8 cellular contexts compared by ENCODE assay signal in genomic region chr19:2739602-2740313, GRCh38. TPM values are rescaled to one million over a fixed set of nuclear protein-coding genes. Genes with fewer than 3 reads are reported as not detected.
DNase-seq lines count a peak whose midpoint lies in the region; ATAC-seq, FAIRE-seq and TF ChIP-seq lines count a peak whose summit lies in the region.

SLC39A3 (minus strand) TSS chr19:2740017; CDS start chr19:2737257, 2,760 bp downstream.

- no peaks in the 10 kb centered on the region for H4K20me1 ChIP-seq in mammary epithelial cell (ENCODE audit: insufficient read depth, low read length)

- no peak for FAIRE-seq in small intestine (lab: Jason Lieb, UNC)

- intact Hi-C loops in mammary epithelial cell (cut with micrococcal nuclease): no loop called here

- H2AFZ ChIP-seq in mammary epithelial cell (ENCODE audit: low read depth, low read length): peak within 1 kb of the TSS; percentile 87

- H3K79me2 ChIP-seq in mammary epithelial cell (ENCODE audit: insufficient read depth, low read length): peaks cover 13% of the 10 kb centered on the region

- H3K4me3 ChIP-seq in AG04450 (ENCODE audit: low read depth, low read length): peak within 1 kb of the TSS; percentile 97
- H3K4me3 ChIP-seq in WI38 (ENCODE audit: low read depth, low read length): peak within 1 kb of the TSS; percentile 69
- H3K4me3 ChIP-seq in mammary epithelial cell (replicated peaks in 1 of 3; ENCODE audit: insufficient read depth in 1 of 3, low read depth in 2 of 3, low read length in 3 of 3): peak within 1 kb of the TSS; percentile 88 to 92 (median 92)
- peak within 1 kb of the TSS; percentile 70 to 79 for H3K4me3 ChIP-seq in small intestine (ENCODE audit: low read depth in 1 of 2, low read length in 2 of 2)

- peak within 1 kb of the TSS; percentile 33 for H3K9ac ChIP-seq in mammary epithelial cell (ENCODE audit: insufficient read depth, low read length)

- BruUV-seq in mammary epithelial cell (replicated peaks; lab: Mats Ljungman, UMichigan): no TSS peak

- ATAC-seq in GM18909 (IDR thresholded peaks at IDR 0.05; ENCODE audit: poor library complexity, unreplicated experiment): peak; percentile 94
- peak; percentile 91 for ATAC-seq in HG03159 (IDR thresholded peaks at IDR 0.05; ENCODE audit: unreplicated experiment)

- peak within 1 kb of the TSS; percentile 79 for H3K4me2 ChIP-seq in mammary epithelial cell (ENCODE audit: insufficient read depth, low read depth, low read length)

- H3K27me3 ChIP-seq in AG04450 (ENCODE audit: control insufficient read depth, insufficient read depth, low read length) (no peaks in the 10 kb centered on the region), mammary epithelial cell (ENCODE audit: insufficient read depth, low read length) (no peaks in the 10 kb centered on the region), small intestine (ENCODE audit: control insufficient read depth in 2 of 2, insufficient read depth in 2 of 2, low read length in 2 of 2) (no peaks in the 10 kb centered on the region)

- dilution Hi-C loops in mammary epithelial cell (cut with HindIII; ENCODE audit: low sequenced_read_pairs): loop anchor here (5.0 to 10.0 kb wide), 5 partner anchors 53 to 745 kb away; no protein-coding TSS in a partner anchor

- WGBS in mammary epithelial cell (ENCODE audit: low coverage, missing lambda C conversion rate): 1% methylated on average over 39 of the region's 64 CpGs
- 0% methylated on average over 39 to 64 of the region's 64 CpGs for WGBS in small intestine, 3 donors

- H3K36me3 ChIP-seq in mammary epithelial cell (ENCODE audit: insufficient read depth, low read length): no peaks in the 10 kb centered on the region
- peaks cover 0 to 3% of the 10 kb centered on the region in 2 donors for H3K36me3 ChIP-seq in small intestine (ENCODE audit: control insufficient read depth in 2 of 2, insufficient read depth in 2 of 2, low read length in 2 of 2)

- TF ChIP-seq CTCF in AG04450 (IDR thresholded peaks at IDR 0.05; ENCODE audit: low read depth, low read length) (peak; percentile 19), WI38 (IDR thresholded peaks at IDR 0.05; ENCODE audit: low read depth, low read length) (no peak), mammary epithelial cell (conservative IDR thresholded peaks at IDR 0.05 in 1 of 2, IDR thresholded peaks at IDR 0.05 in 1 of 2; ENCODE audit: extremely low read depth in 1 of 2, insufficient read depth in 1 of 2, low read depth in 1 of 2, low read length in 2 of 2) (peak in 1 of 2 donors; percentile 26)

- CTCF ChIA-PET in AG04450 (lab: Charles Lee): interaction anchor here (2.5 kb wide), 1 partner anchor 9 kb away, joined by 9 read pairs; no protein-coding TSS in a partner anchor
- CTCF ChIA-PET in mammary epithelial cell (lab: Charles Lee; ENCODE audit: low non-redundant PET): interaction anchor here (0.7 kb wide), 1 partner anchor 16 kb away, joined by 8 read pairs; no protein-coding TSS in a partner anchor

- no peaks in the 10 kb centered on the region for H3K4me1 ChIP-seq in mammary epithelial cell (ENCODE audit: insufficient read depth, low read length)
- peaks cover 0 to 3% of the 10 kb centered on the region in 2 donors for H3K4me1 ChIP-seq in small intestine (ENCODE audit: control insufficient read depth in 2 of 2, insufficient read depth in 1 of 2, low read depth in 1 of 2, low read length in 1 of 2)

- in situ Hi-C loops in mammary epithelial cell (cut with MboI; ENCODE audit: low sequenced_read_pairs in 2 of 2): no loop called here

- H3K9me3 ChIP-seq in AG04450 (ENCODE audit: control insufficient read depth, insufficient read depth, low read length) (peaks cover 13% of the 10 kb centered on the region), mammary epithelial cell (replicated peaks; ENCODE audit: insufficient read depth, low read length) (peaks cover 2% of the 10 kb centered on the region), small intestine (ENCODE audit: control insufficient read depth, low read depth) (no peaks in the 10 kb centered on the region)

- H3K27ac ChIP-seq in AG04450 (ENCODE audit: low read depth, low read length) (no peak within 1 kb of the TSS), mammary epithelial cell (ENCODE audit: insufficient read depth, low read depth, low read length) (no peak within 1 kb of the TSS), small intestine (ENCODE audit: low read depth in 1 of 2, low read length in 1 of 2) (no peak within 1 kb of the TSS)

- DNase-seq in AG04450 (ENCODE audit: low read depth, low spot score): peak; percentile 98
- peak; percentile 96 for DNase-seq in NCI-H226
- DNase-seq in mammary epithelial cell: peak; percentile 96
- DNase-seq in iPS-NIHi11 (ENCODE audit: low spot score): peak; percentile 100
- DNase-seq in small intestine: peak; percentile 98

- POLR2A ChIA-PET in AG04450 (lab: Yijun Ruan, JAX): no interaction called here

RNA-seq across cellular contexts. Expression of gene SLC39A3, which starts in this region (rescaled TPM):
- polyA plus RNA-seq in AG04450 (2011; rRNA removed): 27.9 and 37.4 TPM in 2 replicates
- polyA minus RNA-seq in AG04450 (2011; rRNA and poly(A)+ RNA removed): 25.9 and 36.0 TPM in 2 replicates
- total RNA-seq in mammary epithelial cell: 10 to 100 TPM; 32.6 to 34.7 TPM
- polyA plus RNA-seq in mammary epithelial cell: 24.8 TPM
- 46.4 TPM for polyA minus RNA-seq in mammary epithelial cell
- 10 to 100 TPM; 10.7 to 39.1 (median 14.1) TPM for polyA plus RNA-seq in small intestine
